8 cellular contexts compared by ENCODE assay signal in the genomic region with DNA sequence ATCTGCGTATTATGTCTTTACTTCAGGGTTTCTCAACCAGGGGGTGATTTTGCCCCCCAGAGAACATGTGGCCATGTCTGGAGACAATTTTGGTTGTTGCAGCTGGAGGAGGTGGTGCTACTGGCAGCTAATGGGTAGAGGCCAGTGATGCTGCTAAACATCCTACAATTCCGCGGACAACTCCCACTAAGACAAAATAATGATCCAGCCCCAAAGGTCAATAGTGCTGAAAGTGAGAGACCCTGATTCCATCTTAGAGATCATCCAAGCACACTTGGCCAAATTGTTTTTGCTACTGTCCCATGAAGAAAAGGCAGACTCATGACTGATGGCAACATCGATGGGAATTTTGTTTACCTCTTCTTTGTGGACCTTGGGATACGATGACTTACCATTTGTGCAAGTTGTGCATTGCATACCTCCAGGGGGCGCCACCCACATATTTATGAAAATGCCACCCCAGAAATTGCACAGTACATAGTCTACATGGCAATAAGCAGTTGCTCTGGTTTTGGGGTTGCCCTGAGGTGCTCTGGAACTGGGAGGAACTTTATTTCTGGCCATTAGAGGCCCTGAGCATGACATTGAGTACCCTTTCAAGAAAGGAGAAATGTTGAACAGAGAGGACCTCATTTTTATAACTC.
DNase-seq lines count a peak whose midpoint lies in the region; ATAC-seq and TF ChIP-seq lines count a peak whose summit lies in the region.
"Not testable (repeated sequence)": the region's sequence is repeated elsewhere in the genome, so short reads cannot be mapped to it uniquely, and the experiment has no call there.

No MANE protein-coding gene starts in this region.

- not testable (repeated sequence) for H2BK20ac ChIP-seq in H9 (ENCODE audit: low read depth, low read length, poor library complexity, severe bottlenecking)

- CTCF ChIA-PET in activated CD4-positive, alpha-beta T cell treated with anti-CD3 and anti-CD28 coated beads for 36 hours (lab: Charles Lee), result interaction anchor here (0.6 to 1.7 kb wide), 2 partner anchors 13 to 96 kb away, joined by 3 to 7 read pairs; no protein-coding TSS in a partner anchor

- not testable (repeated sequence) for H2AFZ ChIP-seq in H9 (ENCODE audit: low read length)

- not testable (repeated sequence) for H3K27ac ChIP-seq in 22Rv1; H9 (ENCODE audit: insufficient read length, low read depth, low read length)

- H3K4me1 ChIP-seq in H9 (ENCODE audit: insufficient read depth, low read length), result not testable (repeated sequence)

- peaks cover 13 to 18% of the 10 kb centered on the region in 2 experiments for H3K4me1 Mint-ChIP-seq in H9
- not testable (repeated sequence) for H3K4me1 Mint-ChIP-seq in activated CD4-positive, alpha-beta T cell treated with anti-CD3 and anti-CD28 coated beads for 36 hours; endothelial cell (ENCODE audit: unreplicated experiment); naive B cell

- H3T11ph ChIP-seq in H9 (ENCODE audit: low read length), result not testable (repeated sequence)

- not testable (repeated sequence) for DNase-seq in H9
- DNase-seq in NOMO-1 (lab: John Stamatoyannopoulos, UW; ENCODE audit: unreplicated experiment in 2 of 2) (peak; percentile 2 to 14), endothelial cell (ENCODE audit: low spot score) (peak; percentile 44), naive B cell (peak; percentile 14)
- peak; percentile 76 for DNase-seq in activated CD4-positive, alpha-beta T cell treated with anti-CD3 and anti-CD28 coated beads for 36 hours
- peak; percentile 52 for DNase-seq in activated effector memory CD4-positive, alpha-beta T cell treated with Interleukin-2 at 50 U/mL for 16 hours
- peak; percentile 41 to 46 for DNase-seq in stimulated activated CD4-positive, alpha-beta T cell treated with anti-CD3 and anti-CD28 coated beads, Interleukin-4, amount 100 ng/mL, for 48 hours (ENCODE audit: low read depth in 2 of 2)

- H4K5ac ChIP-seq in H9 (ENCODE audit: insufficient read length, low read depth, low read length), result not testable (repeated sequence)

- not testable (repeated sequence) for H3K9me3 ChIP-seq in H9 (ENCODE audit: control insufficient read depth, low read depth, low read length)

- H3K23me2 ChIP-seq in H9 (ENCODE audit: insufficient read length, low read depth, low read length, poor library complexity, severe bottlenecking), result not testable (repeated sequence)

- 0 out of 7 replicates have a peak overlapping the region, but pooled peaks of 1 of the 3 experiments have one; percentile 27 for H3K27ac Mint-ChIP-seq in H9
- H3K27ac Mint-ChIP-seq in activated CD4-positive, alpha-beta T cell treated with anti-CD3 and anti-CD28 coated beads for 36 hours; endothelial cell (ENCODE audit: unreplicated experiment); naive B cell: not testable (repeated sequence)

- H4K8ac ChIP-seq in H9 (replicated peaks; ENCODE audit: insufficient read length, low read depth, low read length), result not testable (repeated sequence)

- not testable (repeated sequence) for H3K9ac ChIP-seq in H9 (ENCODE audit: extremely low read depth, insufficient read length, low read length)

- POLR2A ChIA-PET in activated CD4-positive, alpha-beta T cell treated with anti-CD3 and anti-CD28 coated beads for 36 hours (lab: Charles Lee), result not testable (repeated sequence)

- H3K4ac ChIP-seq in H9 (ENCODE audit: low read depth, low read length), result not testable (repeated sequence)

- not testable (repeated sequence) for H3K4me3 Mint-ChIP-seq in H9; activated CD4-positive, alpha-beta T cell treated with anti-CD3 and anti-CD28 coated beads for 36 hours; endothelial cell (ENCODE audit: unreplicated experiment); naive B cell

- no CpG with 5 or more reads among the region's 6 CpGs for WGBS in H9 (ENCODE audit: extremely low coverage, insufficient read length, low lambda C conversion rate)

- H3K56ac ChIP-seq in H9 (ENCODE audit: insufficient read length, low read depth, low read length), result not testable (repeated sequence)

- not testable (repeated sequence) for H2BK15ac ChIP-seq in H9 (ENCODE audit: low read depth, low read length)

- H3K18ac ChIP-seq in H9 (ENCODE audit: insufficient read length, low read depth, low read length), result not testable (repeated sequence)

- H2BK12ac ChIP-seq in H9 (ENCODE audit: insufficient read length, low read depth, low read length), result not testable (repeated sequence)

- H3K79me2 ChIP-seq in H9 (ENCODE audit: insufficient read depth, low read length), result not testable (repeated sequence)

- H3K36me3 Mint-ChIP-seq in H9 (ENCODE audit: insufficient read depth in 1 of 3, low read depth in 3 of 3), result peaks cover 20 to 26% (median 22%) of the 10 kb centered on the region in 3 experiments
- H3K36me3 Mint-ChIP-seq in activated CD4-positive, alpha-beta T cell treated with anti-CD3 and anti-CD28 coated beads for 36 hours (ENCODE audit: low read depth); endothelial cell (ENCODE audit: low read depth, unreplicated experiment); naive B cell: not testable (repeated sequence)

- H3K23ac ChIP-seq in H9 (ENCODE audit: insufficient read length, low read depth, low read length), result not testable (repeated sequence)

- H3K9me3 Mint-ChIP-seq in H9, result peaks cover 23 to 25% of the 10 kb centered on the region in 2 experiments
- not testable (repeated sequence) for H3K9me3 Mint-ChIP-seq in activated CD4-positive, alpha-beta T cell treated with anti-CD3 and anti-CD28 coated beads for 36 hours (ENCODE audit: low read depth); endothelial cell (ENCODE audit: unreplicated experiment); naive B cell

- not testable (repeated sequence) for H3K79me1 ChIP-seq in H9 (ENCODE audit: insufficient read depth, low read depth, low read length, poor library complexity, severe bottlenecking)

- H4K20me1 ChIP-seq in H9 (ENCODE audit: control insufficient read depth, insufficient read depth, insufficient read length), result not testable (repeated sequence)

- not testable (repeated sequence) for H2AK5ac ChIP-seq in H9 (ENCODE audit: insufficient read length, low read length)

- ATAC-seq in activated CD4-positive, alpha-beta T cell treated with anti-CD3 and anti-CD28 coated beads for 36 hours; naive B cell (ENCODE audit: low read depth in 2 of 2): not testable (repeated sequence)

- not testable (repeated sequence) for H3K27me3 ChIP-seq in H9 (ENCODE audit: insufficient read depth, low read length)

- not testable (repeated sequence) for H3K14ac ChIP-seq in H9 (ENCODE audit: insufficient read depth, low read length)

- not testable (repeated sequence) for H2BK5ac ChIP-seq in H9 (ENCODE audit: insufficient read length, low read length)

- not testable (repeated sequence) for H2BK120ac ChIP-seq in H9 (ENCODE audit: low read depth, low read length, poor library complexity, severe bottlenecking)

- intact Hi-C loops in activated CD4-positive, alpha-beta T cell treated with anti-CD3 and anti-CD28 coated beads for 36 hours (cut with DNase I, micrococcal nuclease), result loop anchor here (5.0 to 10.0 kb wide), 3 partner anchors 78 to 98 kb away; no protein-coding TSS in a partner anchor

- peak; percentile 34 for TF ChIP-seq CTCF in 22Rv1 (IDR thresholded peaks at IDR 0.05)
- TF ChIP-seq CTCF in H9 (conservative IDR thresholded peaks at IDR 0.05), result peak; percentile 52
- peak; percentile 44 for TF ChIP-seq CTCF in endothelial cell (IDR thresholded peaks at IDR 0.05; ENCODE audit: unreplicated experiment)

- H3K4me2 ChIP-seq in H9 (ENCODE audit: insufficient read depth, insufficient read length, low read length), result not testable (repeated sequence)

- H4K91ac ChIP-seq in H9 (ENCODE audit: insufficient read length, low read depth, low read length), result not testable (repeated sequence)

- H3K27me3 Mint-ChIP-seq in H9 (ENCODE audit: low read depth); activated CD4-positive, alpha-beta T cell treated with anti-CD3 and anti-CD28 coated beads for 36 hours; endothelial cell (ENCODE audit: unreplicated experiment): not testable (repeated sequence)
- H3K27me3 Mint-ChIP-seq in naive B cell, result peaks cover 14 to 34% (median 28%) of the 10 kb centered on the region in 3 donors
